ENCODE assay signal across 1 cellular context in the genomic region with DNA sequence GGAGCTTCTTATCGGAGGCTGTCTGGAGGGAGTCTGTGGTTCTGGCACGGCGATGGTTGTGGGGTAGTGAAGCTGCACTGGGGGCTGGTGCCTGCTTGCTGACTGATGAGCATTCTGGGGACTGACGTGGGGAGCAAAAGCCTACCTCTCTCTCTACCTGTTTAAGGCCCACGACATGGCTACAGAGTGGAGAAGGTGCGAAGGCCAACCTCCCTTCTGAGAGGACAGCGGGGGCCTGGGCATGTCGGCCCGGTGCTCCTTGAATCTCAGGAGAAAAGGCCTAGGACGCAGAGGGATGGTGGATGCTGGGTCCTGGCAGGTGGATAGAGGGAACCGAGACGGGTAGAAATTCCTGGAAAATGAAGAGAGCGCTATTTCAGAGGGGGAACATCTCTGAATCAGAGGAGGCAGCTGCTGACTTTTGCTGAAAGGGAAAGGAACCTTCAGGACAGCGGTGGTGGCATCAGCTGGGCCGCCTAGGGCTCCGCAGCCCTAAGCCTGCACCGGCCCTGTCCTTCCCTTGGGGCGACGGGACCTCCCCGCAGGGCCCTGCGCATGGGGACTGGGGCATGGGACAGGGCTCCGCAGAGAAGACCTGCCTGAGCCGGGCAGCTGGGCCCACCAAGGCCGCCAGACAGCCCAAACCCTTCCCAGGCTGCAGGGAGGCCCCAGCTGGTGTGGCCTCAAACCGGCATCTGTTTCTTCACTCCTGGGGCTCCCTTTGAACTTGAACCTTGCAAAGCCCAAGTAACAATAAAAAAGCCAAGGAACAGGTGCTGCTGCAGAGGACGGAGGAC.
TF ChIP-seq lines count a peak whose summit lies in the region.

No MANE protein-coding gene starts in this region.

TF ChIP-seq in GM23338, 12 proteins besides CTCF, POLR2A, EP300 and RAD21:
- TF ChIP-seq, protein P1, sequence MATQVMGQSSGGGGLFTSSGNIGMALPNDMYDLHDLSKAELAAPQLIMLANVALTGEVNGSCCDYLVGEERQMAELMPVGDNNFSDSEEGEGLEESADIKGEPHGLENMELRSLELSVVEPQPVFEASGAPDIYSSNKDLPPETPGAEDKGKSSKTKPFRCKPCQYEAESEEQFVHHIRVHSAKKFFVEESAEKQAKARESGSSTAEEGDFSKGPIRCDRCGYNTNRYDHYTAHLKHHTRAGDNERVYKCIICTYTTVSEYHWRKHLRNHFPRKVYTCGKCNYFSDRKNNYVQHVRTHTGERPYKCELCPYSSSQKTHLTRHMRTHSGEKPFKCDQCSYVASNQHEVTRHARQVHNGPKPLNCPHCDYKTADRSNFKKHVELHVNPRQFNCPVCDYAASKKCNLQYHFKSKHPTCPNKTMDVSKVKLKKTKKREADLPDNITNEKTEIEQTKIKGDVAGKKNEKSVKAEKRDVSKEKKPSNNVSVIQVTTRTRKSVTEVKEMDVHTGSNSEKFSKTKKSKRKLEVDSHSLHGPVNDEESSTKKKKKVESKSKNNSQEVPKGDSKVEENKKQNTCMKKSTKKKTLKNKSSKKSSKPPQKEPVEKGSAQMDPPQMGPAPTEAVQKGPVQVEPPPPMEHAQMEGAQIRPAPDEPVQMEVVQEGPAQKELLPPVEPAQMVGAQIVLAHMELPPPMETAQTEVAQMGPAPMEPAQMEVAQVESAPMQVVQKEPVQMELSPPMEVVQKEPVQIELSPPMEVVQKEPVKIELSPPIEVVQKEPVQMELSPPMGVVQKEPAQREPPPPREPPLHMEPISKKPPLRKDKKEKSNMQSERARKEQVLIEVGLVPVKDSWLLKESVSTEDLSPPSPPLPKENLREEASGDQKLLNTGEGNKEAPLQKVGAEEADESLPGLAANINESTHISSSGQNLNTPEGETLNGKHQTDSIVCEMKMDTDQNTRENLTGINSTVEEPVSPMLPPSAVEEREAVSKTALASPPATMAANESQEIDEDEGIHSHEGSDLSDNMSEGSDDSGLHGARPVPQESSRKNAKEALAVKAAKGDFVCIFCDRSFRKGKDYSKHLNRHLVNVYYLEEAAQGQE (IDR thresholded peaks at IDR 0.05; ENCODE audit: unreplicated experiment) = no peak
- TF ChIP-seq ZNF331 (CRISPR knock-in tag; IDR thresholded peaks at IDR 0.05; ENCODE audit: low read depth) (no peak), NANOG (IDR thresholded peaks at IDR 0.05; ENCODE audit: borderline replicate concordance) (no peak), STAT1 (IDR thresholded peaks at IDR 0.05; ENCODE audit: unreplicated experiment) (no peak), JUNB (IDR thresholded peaks at IDR 0.05; ENCODE audit: unreplicated experiment) (no peak), EZH2 (IDR thresholded peaks at IDR 0.05; ENCODE audit: low read depth, unreplicated experiment) (no peak), POLR2AphosphoS5 (IDR thresholded peaks at IDR 0.05; ENCODE audit: low read depth) (no peak), ZNF114 (CRISPR knock-in tag; IDR thresholded peaks at IDR 0.05) (no peak), CREB1 (CRISPR knock-in tag; IDR thresholded peaks at IDR 0.05; ENCODE audit: low read depth) (no peak)
- TF ChIP-seq, protein P2, sequence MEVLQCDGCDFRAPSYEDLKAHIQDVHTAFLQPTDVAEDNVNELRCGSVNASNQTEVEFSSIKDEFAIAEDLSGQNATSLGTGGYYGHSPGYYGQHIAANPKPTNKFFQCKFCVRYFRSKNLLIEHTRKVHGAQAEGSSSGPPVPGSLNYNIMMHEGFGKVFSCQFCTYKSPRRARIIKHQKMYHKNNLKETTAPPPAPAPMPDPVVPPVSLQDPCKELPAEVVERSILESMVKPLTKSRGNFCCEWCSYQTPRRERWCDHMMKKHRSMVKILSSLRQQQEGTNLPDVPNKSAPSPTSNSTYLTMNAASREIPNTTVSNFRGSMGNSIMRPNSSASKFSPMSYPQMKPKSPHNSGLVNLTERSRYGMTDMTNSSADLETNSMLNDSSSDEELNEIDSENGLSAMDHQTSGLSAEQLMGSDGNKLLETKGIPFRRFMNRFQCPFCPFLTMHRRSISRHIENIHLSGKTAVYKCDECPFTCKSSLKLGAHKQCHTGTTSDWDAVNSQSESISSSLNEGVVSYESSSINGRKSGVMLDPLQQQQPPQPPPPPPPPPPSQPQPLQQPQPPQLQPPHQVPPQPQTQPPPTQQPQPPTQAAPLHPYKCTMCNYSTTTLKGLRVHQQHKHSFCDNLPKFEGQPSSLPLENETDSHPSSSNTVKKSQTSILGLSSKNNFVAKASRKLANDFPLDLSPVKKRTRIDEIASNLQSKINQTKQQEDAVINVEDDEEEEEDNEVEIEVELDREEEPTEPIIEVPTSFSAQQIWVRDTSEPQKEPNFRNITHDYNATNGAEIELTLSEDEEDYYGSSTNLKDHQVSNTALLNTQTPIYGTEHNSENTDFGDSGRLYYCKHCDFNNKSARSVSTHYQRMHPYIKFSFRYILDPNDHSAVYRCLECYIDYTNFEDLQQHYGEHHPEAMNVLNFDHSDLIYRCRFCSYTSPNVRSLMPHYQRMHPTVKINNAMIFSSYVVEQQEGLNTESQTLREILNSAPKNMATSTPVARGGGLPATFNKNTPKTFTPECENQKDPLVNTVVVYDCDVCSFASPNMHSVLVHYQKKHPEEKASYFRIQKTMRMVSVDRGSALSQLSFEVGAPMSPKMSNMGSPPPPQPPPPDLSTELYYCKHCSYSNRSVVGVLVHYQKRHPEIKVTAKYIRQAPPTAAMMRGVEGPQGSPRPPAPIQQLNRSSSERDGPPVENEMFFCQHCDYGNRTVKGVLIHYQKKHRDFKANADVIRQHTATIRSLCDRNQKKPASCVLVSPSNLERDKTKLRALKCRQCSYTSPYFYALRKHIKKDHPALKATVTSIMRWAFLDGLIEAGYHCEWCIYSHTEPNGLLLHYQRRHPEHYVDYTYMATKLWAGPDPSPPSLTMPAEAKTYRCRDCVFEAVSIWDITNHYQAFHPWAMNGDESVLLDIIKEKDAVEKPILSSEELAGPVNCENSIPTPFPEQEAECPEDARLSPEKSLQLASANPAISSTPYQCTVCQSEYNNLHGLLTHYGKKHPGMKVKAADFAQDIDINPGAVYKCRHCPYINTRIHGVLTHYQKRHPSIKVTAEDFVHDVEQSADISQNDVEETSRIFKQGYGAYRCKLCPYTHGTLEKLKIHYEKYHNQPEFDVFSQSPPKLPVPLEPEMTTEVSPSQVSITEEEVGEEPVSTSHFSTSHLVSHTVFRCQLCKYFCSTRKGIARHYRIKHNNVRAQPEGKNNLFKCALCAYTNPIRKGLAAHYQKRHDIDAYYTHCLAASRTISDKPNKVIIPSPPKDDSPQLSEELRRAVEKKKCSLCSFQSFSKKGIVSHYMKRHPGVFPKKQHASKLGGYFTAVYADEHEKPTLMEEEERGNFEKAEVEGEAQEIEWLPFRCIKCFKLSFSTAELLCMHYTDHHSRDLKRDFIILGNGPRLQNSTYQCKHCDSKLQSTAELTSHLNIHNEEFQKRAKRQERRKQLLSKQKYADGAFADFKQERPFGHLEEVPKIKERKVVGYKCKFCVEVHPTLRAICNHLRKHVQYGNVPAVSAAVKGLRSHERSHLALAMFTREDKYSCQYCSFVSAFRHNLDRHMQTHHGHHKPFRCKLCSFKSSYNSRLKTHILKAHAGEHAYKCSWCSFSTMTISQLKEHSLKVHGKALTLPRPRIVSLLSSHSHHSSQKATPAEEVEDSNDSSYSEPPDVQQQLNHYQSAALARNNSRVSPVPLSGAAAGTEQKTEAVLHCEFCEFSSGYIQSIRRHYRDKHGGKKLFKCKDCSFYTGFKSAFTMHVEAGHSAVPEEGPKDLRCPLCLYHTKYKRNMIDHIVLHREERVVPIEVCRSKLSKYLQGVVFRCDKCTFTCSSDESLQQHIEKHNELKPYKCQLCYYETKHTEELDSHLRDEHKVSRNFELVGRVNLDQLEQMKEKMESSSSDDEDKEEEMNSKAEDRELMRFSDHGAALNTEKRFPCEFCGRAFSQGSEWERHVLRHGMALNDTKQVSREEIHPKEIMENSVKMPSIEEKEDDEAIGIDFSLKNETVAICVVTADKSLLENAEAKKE (CRISPR knock-in tag; IDR thresholded peaks at IDR 0.05) = no peak
- TF ChIP-seq, protein P3, sequence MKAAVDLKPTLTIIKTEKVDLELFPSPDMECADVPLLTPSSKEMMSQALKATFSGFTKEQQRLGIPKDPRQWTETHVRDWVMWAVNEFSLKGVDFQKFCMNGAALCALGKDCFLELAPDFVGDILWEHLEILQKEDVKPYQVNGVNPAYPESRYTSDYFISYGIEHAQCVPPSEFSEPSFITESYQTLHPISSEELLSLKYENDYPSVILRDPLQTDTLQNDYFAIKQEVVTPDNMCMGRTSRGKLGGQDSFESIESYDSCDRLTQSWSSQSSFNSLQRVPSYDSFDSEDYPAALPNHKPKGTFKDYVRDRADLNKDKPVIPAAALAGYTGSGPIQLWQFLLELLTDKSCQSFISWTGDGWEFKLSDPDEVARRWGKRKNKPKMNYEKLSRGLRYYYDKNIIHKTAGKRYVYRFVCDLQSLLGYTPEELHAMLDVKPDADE (IDR thresholded peaks at IDR 0.05) = no peak
TF ChIP-seq in GM23338: peak in this region for 0.
